ENCODE assay signal across 34 cellular contexts in the genomic region with DNA sequence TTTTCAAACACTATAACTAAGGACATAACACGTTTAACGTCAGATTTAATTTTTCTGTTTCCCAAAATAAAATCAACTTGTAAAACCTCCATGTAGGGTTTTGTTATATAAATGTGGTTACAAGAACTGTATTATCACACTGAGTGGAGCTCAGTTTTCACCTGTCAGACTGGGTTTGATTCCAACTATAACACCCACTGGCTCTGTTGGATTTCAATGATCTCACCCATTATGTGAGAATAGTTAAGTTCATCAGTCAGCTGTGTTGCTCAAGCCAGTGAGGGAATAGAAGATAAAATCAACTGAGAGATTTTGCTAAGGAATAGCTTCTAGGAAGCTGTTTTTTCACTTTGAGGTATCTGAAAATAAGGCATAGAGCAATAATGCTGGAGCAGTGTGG. TPM values are rescaled to one million over a fixed set of nuclear protein-coding genes. Genes with fewer than 3 reads are reported as not detected.
"Had no signal": no experiment of that assay in that cellular context is flagged by ENCODE, and none has a peak within 500 bp of the region (broad histone marks: within the 10 kb centered on the region; RNA-seq: fewer than 3 reads in every experiment).

No MANE protein-coding gene starts in this region.

- H3K27me3 ChIP-seq: adrenal gland, ascending aorta, breast epithelium, cardiac muscle cell, colonic mucosa, esophagus squamous epithelium, gastroesophageal sphincter, heart right ventricle had no signal

- H3K4me1 ChIP-seq: adrenal gland, ascending aorta, breast epithelium, colonic mucosa, esophagus squamous epithelium, gastroesophageal sphincter, heart right ventricle had no signal

- H3K9me3 ChIP-seq: adrenal gland, ascending aorta, breast epithelium, colonic mucosa, esophagus squamous epithelium, gastroesophageal sphincter, heart right ventricle had no signal

- H3K4me3 ChIP-seq: adrenal gland, ascending aorta, breast epithelium, cardiac muscle cell, colonic mucosa, esophagus squamous epithelium, gastroesophageal sphincter, heart right ventricle had no signal

- DNase-seq: activated B cell treated with CpG ODN at 0.5 μM for 24 hours; activated CD4-positive, alpha-beta T cell treated with anti-CD3 and anti-CD28 coated beads for 48 hours; activated CD4-positive, alpha-beta T cell treated with anti-CD3 and anti-CD28 coated beads, Interleukin-2, amount 50 U/mL, for 1 hour; activated CD4-positive, alpha-beta T cell treated with anti-CD3 and anti-CD28 coated beads, Interleukin-2, amount 50 U/mL, for 48 hours; activated CD8-positive, alpha-beta memory T cell treated with anti-CD3 and anti-CD28 coated beads for 24 hours; activated CD8-positive, alpha-beta T cell treated with anti-CD3 and anti-CD28 coated beads for 36 hours; activated effector memory CD4-positive, alpha-beta T cell treated with anti-CD3 and anti-CD28 coated beads, Interleukin-2, amount 50 U/mL, for 16 hours; activated naive CD4-positive, alpha-beta T cell treated with anti-CD3 and anti-CD28 coated beads for 36 hours; activated naive CD8-positive, alpha-beta T cell treated with anti-CD3 and anti-CD28 coated beads for 36 hours; activated naive CD8-positive, alpha-beta T cell treated with anti-CD3 and anti-CD28 coated beads, Interleukin-2, amount 50 U/mL, for 24 hours; activated T-cell treated with anti-CD3 and anti-CD28 coated beads, Interleukin-2, amount 50 U/mL, for 4 hours; adrenal gland; amygdala; central memory CD4-positive, alpha-beta T cell; cerebellar nuclear complex; colonic mucosa; effector CD8-positive, alpha-beta T cell; esophagus squamous epithelium; foreskin melanocyte; heart right ventricle; T-helper 17 cell; T1000; WERI-Rb-1 had no signal

- H3K27ac ChIP-seq: adrenal gland, ascending aorta, breast epithelium, cardiac muscle cell, colonic mucosa, epithelial cell of prostate, esophagus squamous epithelium, gastroesophageal sphincter, heart right ventricle, WERI-Rb-1 had no signal

- H3K36me3 ChIP-seq: adrenal gland, ascending aorta, breast epithelium, cardiac muscle cell, colonic mucosa, esophagus squamous epithelium, gastroesophageal sphincter, heart right ventricle, WERI-Rb-1 had no signal

RNA-seq across cellular contexts. Expression of a gene that starts 5.1 kb away (rescaled TPM):
- total RNA-seq: activated B cell treated with CpG ODN at 0.5 μM for 24 hours; activated CD8-positive, alpha-beta T cell treated with anti-CD3 and anti-CD28 coated beads for 36 hours; activated naive CD4-positive, alpha-beta T cell treated with anti-CD3 and anti-CD28 coated beads for 36 hours; activated naive CD8-positive, alpha-beta T cell treated with anti-CD3 and anti-CD28 coated beads for 36 hours; activated T-cell treated with anti-CD3 and anti-CD28 coated beads, Interleukin-2, amount 50 U/mL, for 4 hours; activated T-helper 2 cell treated with anti-CD3 and anti-CD28 coated beads, Interferon-gamma antibody, Interleukin-2, Interleukin-4, amounts not matched to agents 10 μg/mL and 5 μg/mL and 100 μg/mL, durations not matched to agents 14 hours and 24 hours and 36 hours; adrenal gland; ascending aorta; breast epithelium; cardiac muscle cell; colonic mucosa; dermis microvascular lymphatic vessel endothelial cell; endothelial cell of umbilical vein; esophagus squamous epithelium; fibroblast of lung; fibroblast of villous mesenchyme; gastroesophageal sphincter; glomerular endothelial cell; heart right ventricle; T-helper 17 cell had no signal

RNA-seq across cellular contexts. Expression of a gene that starts 11.9 kb away (rescaled TPM):
- total RNA-seq: activated B cell treated with CpG ODN at 0.5 μM for 24 hours; activated CD8-positive, alpha-beta T cell treated with anti-CD3 and anti-CD28 coated beads for 36 hours; activated naive CD4-positive, alpha-beta T cell treated with anti-CD3 and anti-CD28 coated beads for 36 hours; activated naive CD8-positive, alpha-beta T cell treated with anti-CD3 and anti-CD28 coated beads for 36 hours; activated T-cell treated with anti-CD3 and anti-CD28 coated beads, Interleukin-2, amount 50 U/mL, for 4 hours; activated T-helper 2 cell treated with anti-CD3 and anti-CD28 coated beads, Interferon-gamma antibody, Interleukin-2, Interleukin-4, amounts not matched to agents 10 μg/mL and 5 μg/mL and 100 μg/mL, durations not matched to agents 14 hours and 24 hours and 36 hours; adrenal gland; ascending aorta; breast epithelium; cardiac muscle cell; colonic mucosa; dermis microvascular lymphatic vessel endothelial cell; endothelial cell of umbilical vein; esophagus squamous epithelium; fibroblast of lung; fibroblast of villous mesenchyme; gastroesophageal sphincter; glomerular endothelial cell; heart right ventricle; T-helper 17 cell had no signal

RNA-seq across cellular contexts. Expression of a gene that starts 39.5 kb away (rescaled TPM):
- total RNA-seq: activated B cell treated with CpG ODN at 0.5 μM for 24 hours; activated CD8-positive, alpha-beta T cell treated with anti-CD3 and anti-CD28 coated beads for 36 hours; activated naive CD4-positive, alpha-beta T cell treated with anti-CD3 and anti-CD28 coated beads for 36 hours; activated naive CD8-positive, alpha-beta T cell treated with anti-CD3 and anti-CD28 coated beads for 36 hours; activated T-cell treated with anti-CD3 and anti-CD28 coated beads, Interleukin-2, amount 50 U/mL, for 4 hours; activated T-helper 2 cell treated with anti-CD3 and anti-CD28 coated beads, Interferon-gamma antibody, Interleukin-2, Interleukin-4, amounts not matched to agents 10 μg/mL and 5 μg/mL and 100 μg/mL, durations not matched to agents 14 hours and 24 hours and 36 hours; adrenal gland; ascending aorta; breast epithelium; cardiac muscle cell; colonic mucosa; dermis microvascular lymphatic vessel endothelial cell; endothelial cell of umbilical vein; esophagus squamous epithelium; fibroblast of lung; fibroblast of villous mesenchyme; gastroesophageal sphincter; glomerular endothelial cell; heart right ventricle; T-helper 17 cell had no signal

RNA-seq across cellular contexts. Expression of a gene that starts 39.8 kb away (rescaled TPM):
- total RNA-seq: activated B cell treated with CpG ODN at 0.5 μM for 24 hours; activated CD8-positive, alpha-beta T cell treated with anti-CD3 and anti-CD28 coated beads for 36 hours; activated naive CD4-positive, alpha-beta T cell treated with anti-CD3 and anti-CD28 coated beads for 36 hours; activated naive CD8-positive, alpha-beta T cell treated with anti-CD3 and anti-CD28 coated beads for 36 hours; activated T-cell treated with anti-CD3 and anti-CD28 coated beads, Interleukin-2, amount 50 U/mL, for 4 hours; activated T-helper 2 cell treated with anti-CD3 and anti-CD28 coated beads, Interferon-gamma antibody, Interleukin-2, Interleukin-4, amounts not matched to agents 10 μg/mL and 5 μg/mL and 100 μg/mL, durations not matched to agents 14 hours and 24 hours and 36 hours; adrenal gland; ascending aorta; breast epithelium; cardiac muscle cell; colonic mucosa; dermis microvascular lymphatic vessel endothelial cell; endothelial cell of umbilical vein; esophagus squamous epithelium; fibroblast of lung; fibroblast of villous mesenchyme; gastroesophageal sphincter; glomerular endothelial cell; heart right ventricle; T-helper 17 cell had no signal
